Comparison of ENCODE assay signal across 8 cellular contexts in genomic region chr2:169694894-169695260, GRCh38. TPM values are rescaled to one million over a fixed set of nuclear protein-coding genes. Genes with fewer than 3 reads are reported as not detected.
DNase-seq lines count a peak whose midpoint lies in the region; ATAC-seq and TF ChIP-seq lines count a peak whose summit lies in the region.

No MANE protein-coding gene starts in this region.

- H3K4me1 ChIP-seq in foreskin keratinocyte = no peaks in the 10 kb centered on the region
- H3K4me1 ChIP-seq in skeletal muscle satellite cell (ENCODE audit: control insufficient read depth, insufficient read depth, low read length) = no peaks in the 10 kb centered on the region

- peak overlapping the region; percentile 87 for H3K9ac ChIP-seq in skeletal muscle satellite cell (ENCODE audit: low read depth, low read length)

- peak overlapping the region; percentile 54 for H3K27ac ChIP-seq in foreskin keratinocyte

- peaks cover 18% of the 10 kb centered on the region for H3K4me1 Mint-ChIP-seq in T-helper 17 cell

- DNase-seq in H7 = no peak
- DNase-seq in T-helper 17 cell = no peak
- DNase-seq in foreskin keratinocyte = no peak
- DNase-seq in activated gamma-delta T cell treated with Interleukin-2 at 50 U/mL for 16 hours = no peak
- DNase-seq in germinal center (ENCODE audit: low spot score) = no peak
- DNase-seq in activated CD4-positive, CD25-positive, alpha-beta regulatory T cell (lab: John Stamatoyannopoulos, UW) = no peak

- no peaks in the 10 kb centered on the region for H3K27me3 Mint-ChIP-seq in T-helper 17 cell

- H3K27ac Mint-ChIP-seq in T-helper 17 cell = peak overlapping the region; percentile 96

- peak overlapping the region; percentile 92 for H3K4me3 Mint-ChIP-seq in T-helper 17 cell

- peaks cover 1% of the 10 kb centered on the region; the same call in 1 of the 2 replicates for H3K27me3 ChIP-seq in H7 (ENCODE audit: control insufficient read depth, insufficient read depth, low read length)
- H3K27me3 ChIP-seq in foreskin keratinocyte = peaks cover 18% of the 10 kb centered on the region
- no peaks in the 10 kb centered on the region for H3K27me3 ChIP-seq in skeletal muscle satellite cell (ENCODE audit: control insufficient read depth, insufficient read depth, low read length)

- no peaks in the 10 kb centered on the region for H3K36me3 ChIP-seq in H7 (replicated peaks; ENCODE audit: control insufficient read depth, insufficient read depth, low read length)
- no peaks in the 10 kb centered on the region for H3K36me3 ChIP-seq in skeletal muscle satellite cell (ENCODE audit: insufficient read depth, low read length)

- no peak for ATAC-seq in T-helper 17 cell
- ATAC-seq in foreskin keratinocyte = no peak
- ATAC-seq in GM21529 (IDR thresholded peaks at IDR 0.05; ENCODE audit: unreplicated experiment) = no peak

- H3K4me3 ChIP-seq in H7 (ENCODE audit: insufficient read depth, low read depth, low read length) = peak overlapping the region; percentile 94
- H3K4me3 ChIP-seq in skeletal muscle satellite cell (ENCODE audit: low read length) = peak overlapping the region; percentile 71

- H3K4me2 ChIP-seq in skeletal muscle satellite cell (ENCODE audit: low read length) = peak overlapping the region; percentile 85

- H3K9me3 ChIP-seq in T-helper 17 cell (ENCODE audit: control insufficient read depth, low read length, poor library complexity, severe bottlenecking) (peaks cover 6% of the 10 kb centered on the region), skeletal muscle satellite cell (replicated peaks; ENCODE audit: low read length) (no peaks in the 10 kb centered on the region)

- peaks cover 7% of the 10 kb centered on the region for H3K36me3 Mint-ChIP-seq in T-helper 17 cell (ENCODE audit: low read depth)

- TF ChIP-seq CTCF in foreskin keratinocyte (conservative IDR thresholded peaks at IDR 0.05) = no peak

RNA-seq across cellular contexts. Expression of gene PHOSPHO2, which starts 0.6 kb away (rescaled TPM):
- total RNA-seq in H7 (2014; rRNA removed; shearing (Covaris generic)) = 2.4 and 3.8 TPM in 2 replicates
- total RNA-seq in T-helper 17 cell = 1 to 10 TPM; 3.8 to 4.2 TPM
- total RNA-seq in foreskin keratinocyte = 1.2 and 2.5 TPM in 2 replicates
- 1.0 and 2.0 TPM in 2 replicates for polyA plus RNA-seq in foreskin keratinocyte
- total RNA-seq in skeletal muscle satellite cell (2012; rRNA removed) = 1.7 and 3.8 TPM in 2 replicates

RNA-seq across cellular contexts. Expression of gene CFAP210, which starts 0.7 kb away (rescaled TPM):
- total RNA-seq in H7 (2014; rRNA removed; shearing (Covaris generic)) = 0.28 TPM in 1 of 2 replicates, not detected in the other
- 1 to 10 TPM; 1.6 to 3.7 TPM for total RNA-seq in T-helper 17 cell
- not detected in 2 replicates for total RNA-seq in foreskin keratinocyte
- 0.18 TPM in 1 of 2 replicates, not detected in the other for polyA plus RNA-seq in foreskin keratinocyte
- 0.22 TPM in 1 of 2 replicates, not detected in the other for total RNA-seq in skeletal muscle satellite cell (2012; rRNA removed)

RNA-seq across cellular contexts. Expression of gene KLHL23, which starts 38.8 kb away (rescaled TPM):
- 52.3 and 57.0 TPM in 2 replicates for total RNA-seq in H7 (2014; rRNA removed; shearing (Covaris generic))
- under 1 TPM; 0.37 to 0.60 TPM for total RNA-seq in T-helper 17 cell
- total RNA-seq in foreskin keratinocyte = 4.8 and 5.6 TPM in 2 replicates
- 1.1 and 1.6 TPM in 2 replicates for polyA plus RNA-seq in foreskin keratinocyte
- total RNA-seq in skeletal muscle satellite cell (2012; rRNA removed) = 0.76 and 1.1 TPM in 2 replicates
